Comparison of ENCODE assay signal across 19 cellular contexts in genomic region chr13:30038884-30039283, GRCh38.
A peak's percentile ranks its signal among the peaks of the same experiment; 100 is the strongest.
DNase-seq lines count a peak whose midpoint lies in the region; ATAC-seq, FAIRE-seq and TF ChIP-seq lines count a peak whose summit lies in the region.
"Had no signal": no experiment of that assay in that cellular context is flagged by ENCODE, and none has a peak within 500 bp of the region (broad histone marks: within the 10 kb centered on the region; RNA-seq: fewer than 3 reads in every experiment).

No MANE protein-coding gene starts in this region.

- no peaks in the 10 kb centered on the region for H3K79me1 ChIP-seq in mesenchymal stem cell (replicated peaks; ENCODE audit: low read length, poor library complexity, severe bottlenecking)

- DNase-seq in AG09309 (ENCODE audit: low read depth) (peak; percentile 87), HFF-Myc (ENCODE audit: extremely low read depth, low read depth) (peak; percentile 38), astrocyte (ENCODE audit: low read depth) (peak; percentile 52), mesenchymal stem cell (no peak), left colon (no peak), NCI-H748 treated with DMSO at 0.1 percent for 48 hours (lab: John Stamatoyannopoulos, UW) (no peak)
- DNase-seq: Calu3, cortex of kidney, erythroblast, hippocampal formation, NCI-H1930, NCI-H774, posterior cingulate gyrus, small intestine, upper lobe of right lung had no signal

- ATAC-seq in HG03342 (IDR thresholded peaks at IDR 0.05; ENCODE audit: unreplicated experiment) (no peak), left colon (no peak), HG03196 (IDR thresholded peaks at IDR 0.05; ENCODE audit: unreplicated experiment) (no peak)
- ATAC-seq: stimulated activated memory B cell treated with anti-CD40 and anti-IgM and Interleukin-4, amounts not matched to agents 10 μg/mL and 1 μg/mL and 100 μg/mL, for 72 hours; upper lobe of right lung had no signal

- H2BK12ac ChIP-seq in mesenchymal stem cell (ENCODE audit: low read length in 2 of 2) = no peak overlapping the region

- no peak overlapping the region for H3K4me3 Mint-ChIP-seq in astrocyte (ENCODE audit: unreplicated experiment)
- H3K4me3 Mint-ChIP-seq: stimulated activated memory B cell treated with anti-CD40 and anti-IgM and Interleukin-4, amounts not matched to agents 10 μg/mL and 1 μg/mL and 100 μg/mL, for 72 hours; T-helper 2 cell treated with Interferon-gamma antibody and Interleukin-4, amounts not matched to agents 5 μg/mL and 100 μg/mL, for 36 hours had no signal

- H3K14ac ChIP-seq in mesenchymal stem cell (ENCODE audit: low read length in 2 of 2) = no peak overlapping the region

- H3K9me3 Mint-ChIP-seq in astrocyte (ENCODE audit: unreplicated experiment) = no peaks in the 10 kb centered on the region
- H3K9me3 Mint-ChIP-seq: stimulated activated memory B cell treated with anti-CD40 and anti-IgM and Interleukin-4, amounts not matched to agents 10 μg/mL and 1 μg/mL and 100 μg/mL, for 72 hours; T-helper 2 cell treated with Interferon-gamma antibody and Interleukin-4, amounts not matched to agents 5 μg/mL and 100 μg/mL, for 36 hours had no signal

- H3K4me1 ChIP-seq in astrocyte (ENCODE audit: insufficient read depth, low read length) (peaks cover 11% of the 10 kb centered on the region), mesenchymal stem cell (ENCODE audit: control insufficient read depth, insufficient read depth, low read depth, low read length) (peaks cover 3% of the 10 kb centered on the region)
- H3K4me1 ChIP-seq: upper lobe of right lung had no signal

- H3K4me3 ChIP-seq in AG09309 (ENCODE audit: control insufficient read depth, low read depth, low read length) (no peak overlapping the region), HFF-Myc (replicated peaks; ENCODE audit: low read depth, low read length) (no peak overlapping the region), astrocyte (ENCODE audit: insufficient read depth, low read depth, low read length) (no peak overlapping the region), mesenchymal stem cell (ENCODE audit: insufficient read depth in 1 of 2, low read depth in 1 of 2, low read length in 2 of 2) (no peak overlapping the region)
- H3K4me3 ChIP-seq: upper lobe of right lung had no signal

- no peaks in the 10 kb centered on the region for H3K9me3 ChIP-seq in astrocyte (ENCODE audit: insufficient read depth, low read depth, low read length)
- H3K9me3 ChIP-seq in mesenchymal stem cell (ENCODE audit: control insufficient read depth, low read length) = no peaks in the 10 kb centered on the region
- H3K9me3 ChIP-seq: upper lobe of right lung had no signal

- no peak overlapping the region for H3K23ac ChIP-seq in mesenchymal stem cell (ENCODE audit: low read length in 2 of 2)

- no peaks in the 10 kb centered on the region for H3K27me3 Mint-ChIP-seq in astrocyte (ENCODE audit: low read depth, unreplicated experiment)

- H3K27ac ChIP-seq in astrocyte (ENCODE audit: low read depth, low read length) = no peak overlapping the region
- no peak overlapping the region for H3K27ac ChIP-seq in mesenchymal stem cell (ENCODE audit: low read length, poor library complexity, severe bottlenecking)
- H3K27ac ChIP-seq: upper lobe of right lung had no signal

- H4K20me1 ChIP-seq in astrocyte (ENCODE audit: insufficient read depth, low read length) = no peaks in the 10 kb centered on the region

- H3K18ac ChIP-seq in mesenchymal stem cell (ENCODE audit: low read depth in 1 of 2, low read length in 2 of 2) = no peak overlapping the region

- no peak for FAIRE-seq in astrocyte (lab: Jason Lieb, UNC)
- FAIRE-seq: small intestine had no signal

- H3K4me1 Mint-ChIP-seq in astrocyte (ENCODE audit: low read depth, unreplicated experiment) = peaks cover 7% of the 10 kb centered on the region
- H3K4me1 Mint-ChIP-seq: stimulated activated memory B cell treated with anti-CD40 and anti-IgM and Interleukin-4, amounts not matched to agents 10 μg/mL and 1 μg/mL and 100 μg/mL, for 72 hours had no signal

- H3K9ac ChIP-seq in astrocyte (ENCODE audit: low read length) (no peak overlapping the region), mesenchymal stem cell (ENCODE audit: low read length) (peak overlapping the region; percentile 49)

- H3K4me2 ChIP-seq in astrocyte (ENCODE audit: low read length) (peak overlapping the region; percentile 13), mesenchymal stem cell (ENCODE audit: low read length, poor library complexity, severe bottlenecking) (no peak overlapping the region)

- no peaks in the 10 kb centered on the region for H3K79me2 ChIP-seq in astrocyte (ENCODE audit: insufficient read depth, low read length)

- H3K27me3 ChIP-seq in astrocyte (ENCODE audit: insufficient read depth, low read length) = no peaks in the 10 kb centered on the region
- no peaks in the 10 kb centered on the region for H3K27me3 ChIP-seq in mesenchymal stem cell (ENCODE audit: control insufficient read depth in 1 of 2, insufficient read depth in 1 of 2, low read length in 2 of 2)

- H2BK120ac ChIP-seq in mesenchymal stem cell (ENCODE audit: low read depth, low read length) = no peak overlapping the region

- peak; percentile 32 for TF ChIP-seq CTCF in AG09309 (IDR thresholded peaks at IDR 0.05; ENCODE audit: control insufficient read depth, insufficient read depth, low read depth, low read length, missing control alignments)
- TF ChIP-seq CTCF in HFF-Myc (IDR thresholded peaks at IDR 0.05; ENCODE audit: low read depth, low read length, missing control alignments) = peak; percentile 17
- no peak for TF ChIP-seq CTCF in astrocyte (IDR thresholded peaks at IDR 0.05; ENCODE audit: insufficient read depth, low read depth, low read length)

- H3K36me3 Mint-ChIP-seq in astrocyte (ENCODE audit: low read depth, unreplicated experiment) = no peaks in the 10 kb centered on the region
- H3K36me3 Mint-ChIP-seq: stimulated activated memory B cell treated with anti-CD40 and anti-IgM and Interleukin-4, amounts not matched to agents 10 μg/mL and 1 μg/mL and 100 μg/mL, for 72 hours had no signal

- H2AK5ac ChIP-seq in mesenchymal stem cell (ENCODE audit: low read length, severe bottlenecking) = no peak overlapping the region

- no peak overlapping the region for H2BK5ac ChIP-seq in mesenchymal stem cell (ENCODE audit: low read depth, low read length, poor library complexity, severe bottlenecking)

- H3K4ac ChIP-seq in mesenchymal stem cell (ENCODE audit: low read depth in 1 of 2, low read length in 2 of 2) = no peak overlapping the region

- H2BK15ac ChIP-seq in mesenchymal stem cell (ENCODE audit: low read depth, poor library complexity, severe bottlenecking) = no peak overlapping the region

- H3K36me3 ChIP-seq in astrocyte (ENCODE audit: insufficient read depth, low read length) = no peaks in the 10 kb centered on the region
- no peaks in the 10 kb centered on the region for H3K36me3 ChIP-seq in mesenchymal stem cell (ENCODE audit: control insufficient read depth in 1 of 2, insufficient read depth in 2 of 2, low read depth in 1 of 2, low read length in 2 of 2)
- H3K36me3 ChIP-seq: upper lobe of right lung had no signal

- intact Hi-C loops in left colon (cut with DNase I, micrococcal nuclease) = no loop called here

- H3K27ac Mint-ChIP-seq in astrocyte (ENCODE audit: unreplicated experiment) = no peak overlapping the region
- H3K27ac Mint-ChIP-seq: stimulated activated memory B cell treated with anti-CD40 and anti-IgM and Interleukin-4, amounts not matched to agents 10 μg/mL and 1 μg/mL and 100 μg/mL, for 72 hours; T-helper 2 cell treated with Interferon-gamma antibody and Interleukin-4, amounts not matched to agents 5 μg/mL and 100 μg/mL, for 36 hours had no signal

- 52% methylated on average over 3 of the region's 4 CpGs for WGBS in mesenchymal stem cell

- H2AFZ ChIP-seq in astrocyte (ENCODE audit: low read depth, low read length) (no peak overlapping the region), mesenchymal stem cell (ENCODE audit: low read depth, low read length) (no peak overlapping the region)

- no peak overlapping the region for H4K91ac ChIP-seq in mesenchymal stem cell (ENCODE audit: low read length)

- H4K8ac ChIP-seq in mesenchymal stem cell (ENCODE audit: low read length) = no peak overlapping the region

Comparison
In these comparisons a context has a peak if more than half of its experiments do, and no peak if none do; other contexts are left out.
1. DNase-seq: peak in AG09309 (single experiment), HFF-Myc (single experiment) and astrocyte (single experiment); none in mesenchymal stem cell (single experiment), left colon (0 of 2) and NCI-H748 treated with DMSO at 0.1 percent for 48 hours (single experiment).